Comparison of ENCODE assay signal across 8 cellular contexts in genomic region chr12:121209629-121210572, GRCh38. TPM values are rescaled to one million over a fixed set of nuclear protein-coding genes. Genes with fewer than 3 reads are reported as not detected.
DNase-seq lines count a peak whose midpoint lies in the region; ATAC-seq and TF ChIP-seq lines count a peak whose summit lies in the region.

TSS of gene P2RX4 (plus strand) at chr12:121210129. CDS start at chr12:121210165, 36 bp downstream.

- DNase-seq in DMS153 treated with DMSO at 0.1 percent for 48 hours (lab: John Stamatoyannopoulos, UW; ENCODE audit: unreplicated experiment) (peak; percentile 25), HuH-7.5 (ENCODE audit: low spot score) (peak; percentile 78), PC-9 (peak; percentile 56 to 82), esophagus squamous epithelium (lab: John Stamatoyannopoulos, UW) (peak; percentile 33), naive B cell (peak; percentile 86)
- peak; percentile 80 for DNase-seq in activated T-cell treated with anti-CD3 and anti-CD28 coated beads, Interleukin-2, amount 50 U/mL, for 4 hours
- peak; percentile 83 for DNase-seq in stimulated activated naive B cell treated with anti-CD40 and anti-IgM and Interleukin-4, amounts not matched to agents 10 μg/mL and 1 μg/mL and 100 μg/mL, for 72 hours

- H3K36me3 ChIP-seq in PC-9 (ENCODE audit: low read depth), result no peaks in the 10 kb centered on the region
- no peaks in the 10 kb centered on the region for H3K36me3 ChIP-seq in esophagus squamous epithelium

- H3F3A ChIP-seq in PC-9 (ENCODE audit: insufficient read depth, low read depth), result peaks cover 29% of the 10 kb centered on the region

- H3K4me3 Mint-ChIP-seq in activated T-cell treated with anti-CD3 and anti-CD28 coated beads, Interleukin-2, amount 50 U/mL, for 4 hours, result peak within 1 kb of the TSS; percentile 83
- H3K4me3 Mint-ChIP-seq in naive B cell, result peak within 1 kb of the TSS; percentile 85 to 96 (median 88)
- H3K4me3 Mint-ChIP-seq in stimulated activated naive B cell treated with anti-CD40 and anti-IgM and Interleukin-4, amounts not matched to agents 10 μg/mL and 1 μg/mL and 100 μg/mL, for 72 hours, result peak within 1 kb of the TSS; percentile 80 to 87

- H3K36me3 Mint-ChIP-seq in activated T-cell treated with anti-CD3 and anti-CD28 coated beads, Interleukin-2, amount 50 U/mL, for 4 hours (ENCODE audit: insufficient read depth), result peaks cover 3% of the 10 kb centered on the region
- H3K36me3 Mint-ChIP-seq in naive B cell, result no peaks in the 10 kb centered on the region
- peaks cover 0 to 5% of the 10 kb centered on the region in 2 donors for H3K36me3 Mint-ChIP-seq in stimulated activated naive B cell treated with anti-CD40 and anti-IgM and Interleukin-4, amounts not matched to agents 10 μg/mL and 1 μg/mL and 100 μg/mL, for 72 hours

- no peaks in the 10 kb centered on the region for H3K9me3 Mint-ChIP-seq in activated T-cell treated with anti-CD3 and anti-CD28 coated beads, Interleukin-2, amount 50 U/mL, for 4 hours
- no peaks in the 10 kb centered on the region for H3K9me3 Mint-ChIP-seq in naive B cell
- H3K9me3 Mint-ChIP-seq in stimulated activated naive B cell treated with anti-CD40 and anti-IgM and Interleukin-4, amounts not matched to agents 10 μg/mL and 1 μg/mL and 100 μg/mL, for 72 hours, result no peaks in the 10 kb centered on the region

- BruUV-seq in PC-9 (replicated peaks; lab: Mats Ljungman, UMichigan), result no TSS peak

- H3K27me3 Mint-ChIP-seq in activated T-cell treated with anti-CD3 and anti-CD28 coated beads, Interleukin-2, amount 50 U/mL, for 4 hours (ENCODE audit: low read depth), result no peaks in the 10 kb centered on the region
- no peaks in the 10 kb centered on the region for H3K27me3 Mint-ChIP-seq in naive B cell
- H3K27me3 Mint-ChIP-seq in stimulated activated naive B cell treated with anti-CD40 and anti-IgM and Interleukin-4, amounts not matched to agents 10 μg/mL and 1 μg/mL and 100 μg/mL, for 72 hours, result no peaks in the 10 kb centered on the region

- H3K4me3 ChIP-seq in PC-9 (peak within 1 kb of the TSS; percentile 70), esophagus squamous epithelium (peak within 1 kb of the TSS; percentile 64 to 84 (median 80))

- WGBS in esophagus squamous epithelium, 2 donors, result 33 to 48% methylated on average over 12 to 15 of the region's 96 CpGs

- ATAC-seq in GM21515 (IDR thresholded peaks at IDR 0.05; ENCODE audit: unreplicated experiment) (peak; percentile 82), naive B cell (ENCODE audit: low read depth in 2 of 2) (peak; percentile 85)
- ATAC-seq in activated T-cell treated with anti-CD3 and anti-CD28 coated beads, Interleukin-2, amount 50 U/mL, for 4 hours, result peak; percentile 77 to 78
- peak; percentile 93 for ATAC-seq in stimulated activated naive B cell treated with anti-CD40 and anti-IgM and Interleukin-4, amounts not matched to agents 10 μg/mL and 1 μg/mL and 100 μg/mL, for 72 hours (replicated peaks)

- peak within 1 kb of the TSS; percentile 82 for H2AFZ ChIP-seq in PC-9

- H3K4me1 Mint-ChIP-seq in activated T-cell treated with anti-CD3 and anti-CD28 coated beads, Interleukin-2, amount 50 U/mL, for 4 hours (ENCODE audit: low read depth), result peaks cover 24% of the 10 kb centered on the region
- H3K4me1 Mint-ChIP-seq in naive B cell, result peaks cover 9 to 23% (median 20%) of the 10 kb centered on the region in 3 donors
- H3K4me1 Mint-ChIP-seq in stimulated activated naive B cell treated with anti-CD40 and anti-IgM and Interleukin-4, amounts not matched to agents 10 μg/mL and 1 μg/mL and 100 μg/mL, for 72 hours, result peaks cover 17 to 26% of the 10 kb centered on the region in 2 donors

- peak in 2 of 4 donors; percentile 91 to 96 for TF ChIP-seq POLR2A in esophagus squamous epithelium (IDR thresholded peaks at IDR 0.05)

- CTCF ChIA-PET in PC-9 (lab: Charles Lee), result interaction anchor here (0.7 kb wide), 1 partner anchor 754 kb away, joined by 5 read pairs; no protein-coding TSS in a partner anchor

- TF ChIP-seq CTCF in PC-9 (conservative IDR thresholded peaks at IDR 0.05), result peak; percentile 48; the same call in 1 of the 2 replicates
- TF ChIP-seq CTCF in esophagus squamous epithelium (IDR thresholded peaks at IDR 0.05), result peak in 3 of 6 experiments; percentile 26 to 27 (median 27)

- H3K27me3 ChIP-seq in PC-9 (ENCODE audit: insufficient read depth, low read depth) (no peaks in the 10 kb centered on the region), esophagus squamous epithelium (no peaks in the 10 kb centered on the region)

- H3K9me3 ChIP-seq in PC-9 (ENCODE audit: insufficient read depth, low read depth) (no peaks in the 10 kb centered on the region), esophagus squamous epithelium (no peaks in the 10 kb centered on the region)

- H4K20me1 ChIP-seq in PC-9 (ENCODE audit: insufficient read depth), result no peaks in the 10 kb centered on the region

- peaks cover 29% of the 10 kb centered on the region for H3K4me1 ChIP-seq in PC-9 (replicated peaks; ENCODE audit: insufficient read depth)
- H3K4me1 ChIP-seq in esophagus squamous epithelium, result peaks cover 14 to 41% (median 16%) of the 10 kb centered on the region in 3 donors

- peak within 1 kb of the TSS; percentile 95 to 98 (median 96) for H3K27ac Mint-ChIP-seq in naive B cell
- H3K27ac Mint-ChIP-seq in stimulated activated naive B cell treated with anti-CD40 and anti-IgM and Interleukin-4, amounts not matched to agents 10 μg/mL and 1 μg/mL and 100 μg/mL, for 72 hours, result peak within 1 kb of the TSS; percentile 96

- H3K27ac ChIP-seq in PC-9, result peak within 1 kb of the TSS; percentile 75
- H3K27ac ChIP-seq in esophagus squamous epithelium, result peak within 1 kb of the TSS; percentile 83 to 93 (median 91)

- H3K79me2 ChIP-seq in PC-9 (ENCODE audit: low read depth), result peaks cover 25% of the 10 kb centered on the region

- intact Hi-C loops in PC-9 (cut with micrococcal nuclease; ENCODE audit: unreplicated experiment) (loop anchor here (1.0 to 2.0 kb wide), 3 partner anchors 17 to 85 kb away; no protein-coding TSS in a partner anchor), esophagus squamous epithelium (cut with DNase I) (no loop called here)

- H3K9me2 ChIP-seq in PC-9 (ENCODE audit: insufficient read depth), result no peaks in the 10 kb centered on the region

- POLR2A ChIA-PET in PC-9 (lab: Charles Lee; ENCODE audit: unreplicated experiment), result interaction anchor here (0.7 kb wide), 1 partner anchor 629 kb away, joined by 4 read pairs; no protein-coding TSS in a partner anchor

- H3K4me2 ChIP-seq in PC-9, result peak within 1 kb of the TSS; percentile 87

RNA-seq across cellular contexts. Expression of gene P2RX4, which starts in this region (rescaled TPM):
- 21.0 and 28.1 TPM in 2 replicates for total RNA-seq in PC-9 (2021)
- total RNA-seq in activated T-cell treated with anti-CD3 and anti-CD28 coated beads, Interleukin-2, amount 50 U/mL, for 4 hours, result 10 to 100 TPM; 18.1 to 21.9 (median 21.6) TPM
- 10 to 100 TPM; 13.0 to 32.3 (median 19.9) TPM for total RNA-seq in esophagus squamous epithelium
- 10 to 100 TPM; 11.2 to 23.3 (median 15.6) TPM for polyA plus RNA-seq in naive B cell (ENCODE audit: low read depth in 6 of 6)

Comparison
In these comparisons a context has a peak if more than half of its experiments do, and no peak if none do; other contexts are left out.
1. Peak in every context shown above with its lines: DNase-seq, ATAC-seq, H3K4me3 ChIP-seq and H3K27ac ChIP-seq.
2. DNase-seq: peak in every context shown above with its lines; median percentile 86 in naive B cell; 83 in stimulated activated naive B cell treated with anti-CD40 and anti-IgM and Interleukin-4, amounts not matched to agents 10 μg/mL and 1 μg/mL and 100 μg/mL, for 72 hours; 80 in activated T-cell treated with anti-CD3 and anti-CD28 coated beads, Interleukin-2, amount 50 U/mL, for 4 hours; 78 in HuH-7.5; 69 in PC-9; 33 in esophagus squamous epithelium; 25 in DMS153 treated with DMSO at 0.1 percent for 48 hours.